8 cellular contexts compared by ENCODE assay signal in the genomic region with DNA sequence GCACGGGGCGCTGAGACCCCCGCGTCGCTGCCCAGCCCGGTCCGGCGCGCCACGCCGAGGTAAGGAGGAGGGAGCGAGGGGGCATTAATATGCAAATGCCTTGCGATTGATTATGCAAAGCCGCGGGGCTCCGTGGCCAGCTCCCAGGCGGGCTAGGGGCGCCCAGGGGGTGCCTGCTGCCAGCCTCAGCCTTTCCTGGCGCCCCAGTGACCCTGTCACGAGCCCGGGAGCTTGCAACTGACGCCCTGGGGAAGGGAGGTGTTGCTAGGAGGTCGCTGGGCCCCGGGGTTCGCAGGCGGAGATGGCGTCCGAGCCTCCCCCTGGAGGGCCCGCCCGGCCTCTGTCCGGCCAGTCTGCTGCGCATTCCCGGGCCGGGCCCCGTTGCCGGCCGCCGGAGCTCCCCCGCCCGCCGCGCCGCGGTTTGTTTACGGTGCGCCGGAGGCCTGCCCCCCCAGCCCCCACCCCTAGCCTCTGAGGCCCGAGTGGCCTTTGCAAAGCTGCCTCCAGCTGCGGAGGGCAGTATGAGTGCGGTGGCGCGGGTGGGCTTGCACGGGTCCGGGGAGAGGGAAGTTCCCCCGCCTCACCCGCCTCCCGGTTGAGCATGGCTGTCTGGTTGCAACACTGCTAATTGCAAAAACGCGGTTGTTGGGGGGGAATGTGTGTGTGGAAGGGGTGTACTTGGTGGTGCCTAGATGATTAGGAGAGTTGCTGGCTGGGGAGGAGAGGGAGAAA. TPM values are rescaled to one million over a fixed set of nuclear protein-coding genes. Genes with fewer than 3 reads are reported as not detected.
A peak's percentile ranks its signal among the peaks of the same experiment; 100 is the strongest.
DNase-seq lines count a peak whose midpoint lies in the region; ATAC-seq and TF ChIP-seq lines count a peak whose summit lies in the region.

No MANE protein-coding gene starts in this region.

- no peak for TF ChIP-seq POLR2A in lower leg skin (IDR thresholded peaks at IDR 0.05)

- peak; percentile 14 for DNase-seq in NCI-H2171 treated with DMSO at 0.1 percent for 48 hours (lab: John Stamatoyannopoulos, UW)
- no peak for DNase-seq in NCI-H2171 (lab: John Stamatoyannopoulos, UW)
- peak in 1 of 2 experiments; percentile 42 for DNase-seq in SJSA1 (ENCODE audit: low read depth in 1 of 2, low spot score in 2 of 2)
- peak; percentile 49 for DNase-seq in choroid plexus epithelial cell (ENCODE audit: low read depth)
- peak in 1 of 2 donors; percentile 95 for DNase-seq in lower leg skin (ENCODE audit: low spot score in 2 of 2)
- DNase-seq in dedifferentiated amniotic fluid mesenchymal stem cell (ENCODE audit: extremely low spot score): no peak

- whole genome bisulfite sequencing in lower leg skin, 2 donors: 0 to 1% methylated on average over 15 to 46 of the region's 59 CpGs

- H3K4me3 ChIP-seq in SJSA1: peak overlapping the region; percentile 77
- H3K4me3 ChIP-seq in choroid plexus epithelial cell (ENCODE audit: low read depth, low read length): peak overlapping the region; percentile 91
- H3K4me3 ChIP-seq in lower leg skin (ENCODE audit: low read depth, poor library complexity, severe bottlenecking): peak overlapping the region; percentile 99

- H3K9me3 ChIP-seq in SJSA1 (replicated peaks): no peaks in the 10 kb centered on the region

- H3K36me3 ChIP-seq in SJSA1: no peaks in the 10 kb centered on the region; the same call in 1 of the 2 replicates

- peak; percentile 39 for ATAC-seq in HG03108 (IDR thresholded peaks at IDR 0.05; ENCODE audit: unreplicated experiment)

- no peak overlapping the region for H3K27ac ChIP-seq in SJSA1
- peak overlapping the region; percentile 100 for H3K27ac ChIP-seq in temporal lobe (ENCODE audit: low read depth, low read length)

- H3K4me1 ChIP-seq in SJSA1 (replicated peaks): peaks cover 33% of the 10 kb centered on the region

- H3K27me3 ChIP-seq in SJSA1 (replicated peaks): no peaks in the 10 kb centered on the region

- TF ChIP-seq CTCF in choroid plexus epithelial cell (conservative IDR thresholded peaks at IDR 0.05; ENCODE audit: low read depth, low read length): no peak
- TF ChIP-seq CTCF in lower leg skin (IDR thresholded peaks at IDR 0.05): no peak

- intact Hi-C loops in lower leg skin (cut with DNase I; ENCODE audit: low total_unique reads): no loop called here

RNA-seq across cellular contexts. Expression of a gene that starts 0.4 kb away (rescaled TPM):
- total RNA-seq in SJSA1 (2014; rRNA removed; shearing (Covaris generic)): 14.0 and 14.4 TPM in 2 replicates
- total RNA-seq in lower leg skin (10 to 100 TPM; 28.2 to 56.8 (median 42.6) TPM), temporal lobe (109 TPM)

RNA-seq across cellular contexts. Expression of a gene that starts 9.0 kb away (rescaled TPM):
- total RNA-seq in SJSA1 (2014; rRNA removed; shearing (Covaris generic)): 40.1 and 46.3 TPM in 2 replicates
- total RNA-seq in lower leg skin (10 to 100 TPM; 47.2 to 88.9 (median 62.9) TPM), temporal lobe (76.7 TPM)

RNA-seq across cellular contexts. Expression of a gene that starts 37.2 kb away (rescaled TPM):
- total RNA-seq in SJSA1 (2014; rRNA removed; shearing (Covaris generic)): 1.0 and 1.8 TPM in 2 replicates
- 100 to 1,000 TPM; 111 to 194 (median 148) TPM for total RNA-seq in lower leg skin
- total RNA-seq in temporal lobe: 0.25 TPM

RNA-seq across cellular contexts. Expression of a gene that starts 48.0 kb away (rescaled TPM):
- total RNA-seq in SJSA1 (2014; rRNA removed; shearing (Covaris generic)): not detected in 2 replicates
- total RNA-seq in lower leg skin: under 1 TPM in 2 of 4 donors, not detected in 2; 0.21 to 0.45 TPM
- total RNA-seq in temporal lobe: not detected

RNA-seq across cellular contexts. Expression of a gene that starts 58.6 kb away (rescaled TPM):
- 41.7 and 49.4 TPM in 2 replicates for total RNA-seq in SJSA1 (2014; rRNA removed; shearing (Covaris generic))
- 100 to 1,000 TPM in 1 of 4 donors, 10 to 100 TPM in 3; 70.6 to 117 (median 82.4) TPM for total RNA-seq in lower leg skin
- 81.9 TPM for total RNA-seq in temporal lobe

Comparison
In these comparisons a context has a peak if more than half of its experiments do, and no peak if none do; other contexts are left out.
1. DNase-seq: peak in NCI-H2171 treated with DMSO at 0.1 percent for 48 hours (single experiment) and choroid plexus epithelial cell (single experiment); none in NCI-H2171 (single experiment) and dedifferentiated amniotic fluid mesenchymal stem cell (single experiment).
2. RNA of a gene that starts 37.2 kb away (total RNA-seq): 111 to 194 TPM in lower leg skin; 1.0 to 1.8 TPM in SJSA1 and 0.25 TPM in temporal lobe (single experiment); every median in the first group is over 10 times any median in the second.
3. Peak in every context shown above with its lines, with median percentiles within 50 percentile points of each other: H3K4me3 ChIP-seq.